Comparison of ENCODE assay signal across 8 cellular contexts in the genomic region with DNA sequence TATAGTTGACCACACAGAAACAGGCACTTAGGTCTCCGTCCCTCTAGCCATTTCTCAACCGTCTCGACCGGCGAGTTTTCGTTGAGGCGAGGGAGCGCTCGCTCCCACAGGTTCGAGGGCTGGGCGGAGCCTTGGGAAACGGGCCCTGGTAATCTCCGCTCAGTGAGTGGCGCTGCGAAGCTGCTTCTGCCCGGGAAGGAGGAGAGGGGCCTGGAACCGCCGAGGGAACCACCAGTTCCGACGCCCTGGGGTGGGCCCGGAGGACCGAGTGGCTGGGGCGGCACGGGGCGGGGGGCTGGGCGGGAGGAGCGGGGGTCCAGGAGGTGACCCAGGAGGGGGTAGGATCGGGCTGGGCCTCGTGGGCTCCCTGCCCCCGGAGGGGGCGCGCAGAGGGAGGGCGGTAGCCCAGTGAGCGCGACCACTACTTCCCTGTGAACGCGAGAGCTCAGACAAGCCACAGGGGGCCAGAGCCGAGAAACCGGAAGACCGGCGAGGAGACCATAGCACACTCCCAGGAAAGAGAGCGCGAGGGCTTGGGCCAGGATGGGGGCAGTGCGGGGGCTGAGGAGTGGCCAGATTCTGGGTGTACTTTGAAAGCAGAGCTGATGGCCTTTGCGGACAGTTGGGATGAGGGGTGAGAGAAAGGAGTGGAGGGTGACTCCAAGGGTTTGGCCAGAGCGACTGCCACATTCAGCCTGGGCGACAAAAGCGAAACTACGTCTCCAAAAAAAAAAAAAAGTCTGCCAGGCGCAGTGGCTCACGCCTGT. TPM values are rescaled to one million over a fixed set of nuclear protein-coding genes. Genes with fewer than 3 reads are reported as not detected.
DNase-seq lines count a peak whose midpoint lies in the region; ATAC-seq and TF ChIP-seq lines count a peak whose summit lies in the region.

No MANE protein-coding gene starts in this region.

- H3K36me3 ChIP-seq in ectodermal cell (ENCODE audit: control insufficient read depth, insufficient read depth, low read length) (no peaks in the 10 kb centered on the region), liver (ENCODE audit: control insufficient read depth in 4 of 4, insufficient read depth in 3 of 4, low read depth in 1 of 4, low read length in 3 of 4) (no peaks in the 10 kb centered on the region)

- peaks cover 33% of the 10 kb centered on the region for H3K4me1 Mint-ChIP-seq in activated CD4-positive, alpha-beta memory T cell treated with anti-CD3 and anti-CD28 coated beads for 36 hours (ENCODE audit: low read depth)

- H3K4me3 ChIP-seq in ectodermal cell (ENCODE audit: insufficient read depth, low read depth, low read length): peak overlapping the region; percentile 27
- peak overlapping the region; percentile 63 to 70 (median 68) for H3K4me3 ChIP-seq in liver (ENCODE audit: low read depth in 1 of 3, low read length in 3 of 3)

- ATAC-seq in HG03095 (IDR thresholded peaks at IDR 0.05; ENCODE audit: unreplicated experiment): peak; percentile 21
- no peak for ATAC-seq in GM19351 (IDR thresholded peaks at IDR 0.05; ENCODE audit: unreplicated experiment)

- POLR2A ChIA-PET in activated CD4-positive, alpha-beta memory T cell treated with anti-CD3 and anti-CD28 coated beads for 36 hours (lab: Charles Lee): interaction anchor here (0.6 to 5.6 kb wide), 23 partner anchors 7 to 1665 kb away, joined by 3 to 115 read pairs (median 7); partner anchors contain the start of genes ARL4D, DHX8, RPL27 and TMEM106A

- DNase-seq in DMS53 treated with DMSO at 0.1 percent for 48 hours (lab: John Stamatoyannopoulos, UW; ENCODE audit: unreplicated experiment) (peak; percentile 87), NCI-H69 (lab: John Stamatoyannopoulos, UW) (peak; percentile 91)
- DNase-seq in activated CD4-positive, alpha-beta memory T cell treated with anti-CD3 and anti-CD28 coated beads for 36 hours: peak; percentile 77
- DNase-seq in stimulated activated CD4-positive, alpha-beta T cell treated with anti-CD3 and anti-CD28 coated beads, Interleukin-4, amount 100 ng/mL, for 24 hours: peak; percentile 69

- H3K27ac ChIP-seq in ectodermal cell (ENCODE audit: insufficient read depth, low read depth, low read length, poor library complexity, severe bottlenecking): peak overlapping the region; percentile 100
- peak overlapping the region; percentile 98 for H3K27ac ChIP-seq in liver (ENCODE audit: low read depth in 1 of 2, low read length in 2 of 2)

- CTCF ChIA-PET in activated CD4-positive, alpha-beta memory T cell treated with anti-CD3 and anti-CD28 coated beads for 36 hours (lab: Charles Lee): interaction anchor here (1.2 to 3.9 kb wide), 5 partner anchors 19 to 115 kb away, joined by 5 to 33 read pairs (median 8); partner anchors contain the start of gene DHX8

- peak overlapping the region; percentile 94 for H3K4me3 Mint-ChIP-seq in activated CD4-positive, alpha-beta memory T cell treated with anti-CD3 and anti-CD28 coated beads for 36 hours

- H3K27me3 ChIP-seq in ectodermal cell (ENCODE audit: control insufficient read depth, insufficient read depth, low read length, poor library complexity, severe bottlenecking): no peaks in the 10 kb centered on the region
- H3K27me3 ChIP-seq in liver (ENCODE audit: control insufficient read depth in 4 of 4, insufficient read depth in 4 of 4, low read length in 3 of 4): no peaks in the 10 kb centered on the region

- 12 to 14% methylated on average over 51 of the region's 51 CpGs for WGBS in ectodermal cell, 2 experiments
- WGBS in liver: under 1% methylated on average over 51 of the region's 51 CpGs

- H3K9ac ChIP-seq in liver (ENCODE audit: low read depth in 1 of 2, low read length in 2 of 2): peak overlapping the region; percentile 89 to 90

- TF ChIP-seq RAD21 in liver (IDR thresholded peaks at IDR 0.05): no peak

- H3K9me3 Mint-ChIP-seq in activated CD4-positive, alpha-beta memory T cell treated with anti-CD3 and anti-CD28 coated beads for 36 hours: no peaks in the 10 kb centered on the region

- H3K9me3 ChIP-seq in ectodermal cell (ENCODE audit: control insufficient read depth, low read length) (no peaks in the 10 kb centered on the region), liver (ENCODE audit: control insufficient read depth in 4 of 4, low read length in 3 of 4) (no peaks in the 10 kb centered on the region)

- peak overlapping the region; percentile 100 for H3K27ac Mint-ChIP-seq in activated CD4-positive, alpha-beta memory T cell treated with anti-CD3 and anti-CD28 coated beads for 36 hours

- TF ChIP-seq CTCF in liver (IDR thresholded peaks at IDR 0.05; ENCODE audit: low read depth, low read length, missing input control): no peak

- peaks cover 23% of the 10 kb centered on the region for H3K4me1 ChIP-seq in ectodermal cell (ENCODE audit: control insufficient read depth, insufficient read depth, low read length)
- peaks cover 1 to 19% (median 9%) of the 10 kb centered on the region in 4 donors for H3K4me1 ChIP-seq in liver (ENCODE audit: control insufficient read depth in 4 of 4, insufficient read depth in 4 of 4, low read length in 3 of 4)

- H3K36me3 Mint-ChIP-seq in activated CD4-positive, alpha-beta memory T cell treated with anti-CD3 and anti-CD28 coated beads for 36 hours: peaks cover 3% of the 10 kb centered on the region

- intact Hi-C loops in activated CD4-positive, alpha-beta memory T cell treated with anti-CD3 and anti-CD28 coated beads for 36 hours (cut with micrococcal nuclease): loop anchor here (1.0 kb wide), 3 partner anchors 9 to 114 kb away; partner anchors contain the start of gene DHX8

- no peaks in the 10 kb centered on the region for H3K27me3 Mint-ChIP-seq in activated CD4-positive, alpha-beta memory T cell treated with anti-CD3 and anti-CD28 coated beads for 36 hours

TF ChIP-seq in liver, 16 proteins besides CTCF, POLR2A, EP300 and RAD21 (continues in another document):
- TF ChIP-seq REST (IDR thresholded peaks at IDR 0.05) (peak; percentile 41), NR2F2 (IDR thresholded peaks at IDR 0.05) (peak; percentile 72), FOXA1 (IDR thresholded peaks at IDR 0.05) (no peak), ZBTB33 (IDR thresholded peaks at IDR 0.05) (no peak), FOXA2 (IDR thresholded peaks at IDR 0.05) (no peak), TAF1 (conservative IDR thresholded peaks at IDR 0.05) (peak; percentile 13), RXRA (IDR thresholded peaks at IDR 0.05) (no peak), YY1 (IDR thresholded peaks at IDR 0.05) (no peak), HNF4G (IDR thresholded peaks at IDR 0.05) (no peak), HNF4A (conservative IDR thresholded peaks at IDR 0.05) (no peak), SP1 (IDR thresholded peaks at IDR 0.05) (no peak), EGR1 (IDR thresholded peaks at IDR 0.05; ENCODE audit: low read depth in 2 of 2) (peak in 1 of 2 donors; percentile 36), JUND (IDR thresholded peaks at IDR 0.05) (no peak), ATF3 (IDR thresholded peaks at IDR 0.05) (no peak), GABPA (IDR thresholded peaks at IDR 0.05 in 1 of 2, conservative IDR thresholded peaks at IDR 0.05 in 1 of 2) (peak in 1 of 2 donors; percentile 14)

RNA-seq across cellular contexts. Expression of gene ARL4D, which starts 29.9 kb away (rescaled TPM):
- 1 to 10 TPM; 2.3 TPM for total RNA-seq in activated CD4-positive, alpha-beta memory T cell treated with anti-CD3 and anti-CD28 coated beads for 36 hours
- 11.1 TPM for polyA plus RNA-seq in ectodermal cell (2013, experiment 1 of 4)
- polyA plus RNA-seq in ectodermal cell (2013, experiment 2 of 4): 12.0 TPM
- polyA plus RNA-seq in ectodermal cell (2013, experiment 3 of 4): 13.9 TPM
- 12.9 TPM for polyA plus RNA-seq in ectodermal cell (2013, experiment 4 of 4)
- total RNA-seq in liver: 10 to 100 TPM; 13.6 to 15.3 TPM
- 10 to 100 TPM; 19.9 to 39.2 TPM for polyA plus RNA-seq in liver

Comparison
In these comparisons a context has a peak if more than half of its experiments do, and no peak if none do; other contexts are left out.
1. RNA of gene ARL4D, which starts 29.9 kb away (total RNA-seq): 13.6 to 15.3 TPM in liver; 2.3 TPM in activated CD4-positive, alpha-beta memory T cell treated with anti-CD3 and anti-CD28 coated beads for 36 hours; every median in the first group is over 4 times any median in the second.
2. Peak in every context shown above with its lines, with median percentiles within 50 percentile points of each other: DNase-seq.